10 cellular contexts compared by ENCODE assay signal in the genomic region with DNA sequence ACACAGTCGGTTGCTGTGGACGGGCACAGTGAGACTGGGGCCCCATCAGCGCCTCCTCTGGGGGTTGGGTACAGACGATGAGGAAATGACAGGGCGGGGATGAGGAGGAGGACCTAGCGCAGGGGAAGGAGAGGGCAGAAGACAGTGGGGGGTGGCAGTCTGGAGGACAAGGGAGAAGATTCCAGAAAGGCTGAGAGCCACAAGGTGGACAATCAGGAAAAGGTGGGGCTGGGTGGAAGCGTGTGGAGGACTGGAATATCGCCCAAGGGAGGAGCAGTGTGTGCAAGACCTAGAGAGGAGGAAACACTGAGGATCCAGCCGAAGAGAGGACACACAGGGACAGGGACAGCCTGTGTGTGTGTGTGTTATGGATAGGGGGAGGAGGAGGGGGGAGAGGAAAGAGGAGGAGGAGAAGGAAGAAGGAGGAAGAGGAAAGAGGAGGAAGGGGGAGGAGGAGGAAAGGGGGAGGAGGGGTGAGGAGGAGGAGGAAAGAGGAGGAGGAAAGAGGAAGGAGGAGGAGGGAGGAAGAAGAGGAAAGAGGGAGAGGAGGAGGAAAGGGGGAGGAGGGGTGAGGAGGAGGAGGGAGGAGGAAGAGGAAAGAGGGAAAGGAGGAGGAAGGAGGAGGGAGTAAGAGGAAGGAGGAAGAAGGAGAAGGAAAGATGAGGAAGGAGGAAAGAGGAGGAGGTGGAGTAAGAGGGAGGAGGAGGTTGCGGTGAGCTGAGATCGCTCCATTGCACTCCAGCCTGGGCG. TPM values are rescaled to one million over a fixed set of nuclear protein-coding genes. Genes with fewer than 3 reads are reported as not detected.
DNase-seq lines count a peak whose midpoint lies in the region; ATAC-seq, FAIRE-seq and TF ChIP-seq lines count a peak whose summit lies in the region.
"Had no signal": no experiment of that assay in that cellular context is flagged by ENCODE, and none has a peak within 500 bp of the region (broad histone marks: within the 10 kb centered on the region; RNA-seq: fewer than 3 reads in every experiment).

No MANE protein-coding gene starts in this region.

- H2AFZ ChIP-seq in PC-3 (ENCODE audit: low read length) (no peak overlapping the region), GM12878 (ENCODE audit: control insufficient read depth, low read depth, low read length) (no peak overlapping the region)

- H3F3A ChIP-seq in PC-3 (ENCODE audit: low read length, unreplicated experiment): no peaks in the 10 kb centered on the region

- H3K79me2 ChIP-seq in PC-3 (ENCODE audit: low read length) (no peaks in the 10 kb centered on the region), GM12878 (ENCODE audit: control insufficient read depth, insufficient read depth, low read length) (no peaks in the 10 kb centered on the region)

- no peak overlapping the region for H3K4me3 ChIP-seq in PC-3 (ENCODE audit: low read length)
- no peak overlapping the region for H3K4me3 ChIP-seq in GM12878
- H3K4me3 ChIP-seq in psoas muscle: no peak overlapping the region
- H3K4me3 ChIP-seq: vagina had no signal

- H3K36me3 ChIP-seq in ES-I3 (ENCODE audit: insufficient read depth, low read length) (no peaks in the 10 kb centered on the region), PC-3 (ENCODE audit: low read depth, low read length) (no peaks in the 10 kb centered on the region), GM12878 (ENCODE audit: control insufficient read depth in 2 of 2, insufficient read depth in 2 of 2, low read length in 1 of 2) (no peaks in the 10 kb centered on the region), psoas muscle (ENCODE audit: insufficient read depth in 1 of 2, low read depth in 1 of 2) (peaks cover 0 to 2% of the 10 kb centered on the region in 2 donors)
- H3K36me3 ChIP-seq: vagina had no signal

- in situ Hi-C loops in GM12878 (cut with MboI): no loop called here

- no peaks in the 10 kb centered on the region for H3K27me3 ChIP-seq in PC-3 (ENCODE audit: low read length)
- no peaks in the 10 kb centered on the region for H3K27me3 ChIP-seq in GM12878 (replicated peaks in 1 of 2; ENCODE audit: control insufficient read depth in 2 of 2, insufficient read depth in 2 of 2, low read length in 1 of 2)
- no peaks in the 10 kb centered on the region for H3K27me3 ChIP-seq in psoas muscle (ENCODE audit: insufficient read depth in 3 of 3, low read length in 2 of 3)
- H3K27me3 ChIP-seq: vagina had no signal

- no peak for FAIRE-seq in GM12878 (lab: Jason Lieb, UNC)

- intact Hi-C loops in PC-3 (cut with micrococcal nuclease) (no loop called here), GM12878 (cut with micrococcal nuclease; ENCODE audit: unreplicated experiment) (no loop called here), psoas muscle (cut with DNase I) (no loop called here)

- no peak for TF ChIP-seq POLR2A in GM12878 (IDR thresholded peaks at IDR 0.05; ENCODE audit: low read depth, low read length)

- no peak for TF ChIP-seq EP300 in GM12878 (IDR thresholded peaks at IDR 0.05; ENCODE audit: borderline replicate concordance in 1 of 2, control insufficient read depth in 1 of 2, low read depth in 2 of 2, low read length in 2 of 2)

- POLR2A ChIA-PET in PC-3 (lab: Charles Lee; ENCODE audit: unreplicated experiment): no interaction called here
- POLR2A ChIA-PET in GM12878 (lab: Charles Lee): interaction anchor here (0.6 kb wide), 1 partner anchor 41 kb away, joined by 4 read pairs; no protein-coding TSS in a partner anchor

- TF ChIP-seq RAD21 in GM12878 (IDR thresholded peaks at IDR 0.05; ENCODE audit: insufficient read depth, low read depth, low read length): no peak

- H3K4me2 ChIP-seq in PC-3 (ENCODE audit: low read length) (peak overlapping the region; percentile 55), GM12878 (ENCODE audit: control insufficient read depth, insufficient read depth) (no peak overlapping the region)

- H3K9me2 ChIP-seq in PC-3 (replicated peaks; ENCODE audit: low read length): no peaks in the 10 kb centered on the region

- no peak overlapping the region for H3K27ac ChIP-seq in PC-3 (ENCODE audit: low read length)
- no peak overlapping the region for H3K27ac ChIP-seq in GM12878 (ENCODE audit: control insufficient read depth, insufficient read depth)
- H3K27ac ChIP-seq in psoas muscle: peak overlapping the region; percentile 67
- H3K27ac ChIP-seq: vagina had no signal

- CTCF ChIA-PET in PC-3 (lab: Charles Lee) (no interaction called here), GM12878 (lab: Yijun Ruan, JAX) (no interaction called here)

- RAD21 ChIA-PET in GM12878 (lab: Charles Lee; ENCODE audit: unreplicated experiment): no interaction called here

- H3K9me3 ChIP-seq in ES-I3 (ENCODE audit: control insufficient read depth, insufficient read depth, low read length): no peaks in the 10 kb centered on the region
- H3K9me3 ChIP-seq in PC-3 (ENCODE audit: low read length): no peaks in the 10 kb centered on the region
- no peaks in the 10 kb centered on the region for H3K9me3 ChIP-seq in GM12878 (replicated peaks; ENCODE audit: control insufficient read depth, insufficient read depth, low read length)
- H3K9me3 ChIP-seq in psoas muscle: no peaks in the 10 kb centered on the region
- H3K9me3 ChIP-seq: vagina had no signal

- ATAC-seq in PC-3 (peak; percentile 56), GM12878 (peak; percentile 78), psoas muscle (peak; percentile 17 to 53 (median 28)), GM19324 (IDR thresholded peaks at IDR 0.05; ENCODE audit: low FRiP score, unreplicated experiment) (no peak)

- H3K4me1 ChIP-seq in ES-I3 (ENCODE audit: insufficient read depth, low read length): peaks cover 8% of the 10 kb centered on the region
- no peaks in the 10 kb centered on the region for H3K4me1 ChIP-seq in PC-3 (ENCODE audit: insufficient read depth, low read length)
- H3K4me1 ChIP-seq in GM12878 (ENCODE audit: control insufficient read depth, insufficient read depth, low read length): no peaks in the 10 kb centered on the region
- H3K4me1 ChIP-seq in psoas muscle: peaks cover 19% of the 10 kb centered on the region
- H3K4me1 ChIP-seq: vagina had no signal

- H3K9ac ChIP-seq in ES-I3 (ENCODE audit: low read depth, low read length): peak overlapping the region; percentile 16; the same call in 1 of the 2 replicates
- H3K9ac ChIP-seq in PC-3 (ENCODE audit: low read length): no peak overlapping the region
- H3K9ac ChIP-seq in GM12878 (ENCODE audit: control insufficient read depth, insufficient read depth, low read length): no peak overlapping the region

- WGBS in GM12878 (ENCODE audit: insufficient coverage, insufficient replicate concordance, low lambda C conversion rate, missing lambda C conversion rate): 9% methylated on average over 9 of the region's 12 CpGs
- 6 to 21% (median 9%) methylated on average over 8 to 11 of the region's 12 CpGs for WGBS in psoas muscle, 3 donors

- no TSS peak for BruUV-seq in PC-3 (replicated peaks; lab: Mats Ljungman, UMichigan)
- BruUV-seq in GM12878 (replicated peaks; lab: Mats Ljungman, UMichigan): no TSS peak

- DNase-seq in PC-3: peak; percentile 27
- DNase-seq in GM12878 (ENCODE audit: low read depth, low spot score): no peak
- peak; percentile 43 to 60 for DNase-seq in psoas muscle
- DNase-seq in effector CD4-positive, alpha-beta T cell: no peak
- DNase-seq in NCI-H2227 (lab: John Stamatoyannopoulos, UW; ENCODE audit: unreplicated experiment): no peak
- DNase-seq in midbrain (lab: John Stamatoyannopoulos, UW): no peak
- DNase-seq: SHP77 treated with DMSO at 0.1 percent for 48 hours had no signal

- no peaks in the 10 kb centered on the region for H4K20me1 ChIP-seq in PC-3 (ENCODE audit: low read length)
- no peaks in the 10 kb centered on the region for H4K20me1 ChIP-seq in GM12878 (ENCODE audit: control insufficient read depth, insufficient read depth)

- SMC1A ChIA-PET in GM12878 (lab: Charles Lee; ENCODE audit: uncharacterized antibody, unreplicated experiment): interaction anchor here (0.6 kb wide), 1 partner anchor 41 kb away, joined by 3 read pairs; no protein-coding TSS in a partner anchor

- no peak for TF ChIP-seq CTCF in PC-3 (conservative IDR thresholded peaks at IDR 0.05; ENCODE audit: low read depth, low read length)
- no peak for TF ChIP-seq CTCF in GM12878 (IDR thresholded peaks at IDR 0.05 in 2 of 3, conservative IDR thresholded peaks at IDR 0.05 in 1 of 3; ENCODE audit: control insufficient read depth in 2 of 3, extremely low read depth in 1 of 3, insufficient read depth in 1 of 3, low read depth in 3 of 3, low read length in 3 of 3)
- no peak for TF ChIP-seq CTCF in psoas muscle (IDR thresholded peaks at IDR 0.05)

RNA-seq across cellular contexts. Expression of a gene that starts 15.8 kb away (rescaled TPM):
- total RNA-seq in PC-3 (2014; rRNA removed) (3.5 and 6.2 TPM in 2 replicates), GM12878 (2014; rRNA removed) (0.22 TPM in 1 of 2 replicates, not detected in the other), GM12878 (2014; rRNA removed; fragmentation: Illumina TruSeq; extraction: Trizol) (not detected in 2 replicates), GM12878 (2021) (0.37 TPM in 1 of 2 replicates, not detected in the other), psoas muscle (1 to 10 TPM; 1.2 to 5.3 (median 4.7) TPM)
- not detected in 2 replicates for total RNA-seq in GM12878 (2013; cell fraction: nucleolus; rRNA removed)
- polyA plus RNA-seq in GM12878 (2011; ENCODE audit: low read depth): not detected
- polyA plus RNA-seq in GM12878 (2011; rRNA removed) (0.22 TPM in 1 of 2 replicates, not detected in the other), GM12878 (2014; fragmentation: Illumina TruSeq; extraction: Trizol) (not detected in 2 replicates), GM12878 (2014; fragmentation: Nextera tagmentation; extraction: Ambion mirVana) (under 1 TPM in 1 of 2 experiments, not detected in 1; 0.18 TPM), GM12878 (2014; rRNA removed) (0.53 TPM in 1 of 2 replicates, not detected in the other), GM12878 (2016; fragmentation: Nextera tagmentation; extraction: Ambion mirVana) (1 to 10 TPM in 1 of 2 experiments, under 1 TPM in 1; 0.25 to 1.2 TPM), psoas muscle (1 to 10 TPM; 1.3 to 2.7 (median 1.3) TPM)
- polyA plus RNA-seq in GM12878 (2011; cell fraction: cytosol; rRNA removed): 0.23 and 0.36 TPM in 2 replicates
- 0.19 and 0.42 TPM in 2 replicates for polyA plus RNA-seq in GM12878 (2011; cell fraction: nucleus; rRNA removed)
- 0.27 and 0.57 TPM in 2 replicates for polyA plus RNA-seq in GM12878 (2012)
- polyA minus RNA-seq in GM12878 (2011; rRNA and poly(A)+ RNA removed): not detected in 2 replicates
- polyA minus RNA-seq in GM12878 (2011; cell fraction: cytosol; rRNA and poly(A)+ RNA removed): not detected in 2 replicates
- 0.24 TPM in 1 of 2 replicates, not detected in the other for polyA minus RNA-seq in GM12878 (2011; cell fraction: nucleus; rRNA and poly(A)+ RNA removed)
- total RNA-seq: vagina had no signal

RNA-seq across cellular contexts. Expression of a gene that starts 16.2 kb away (rescaled TPM):
- total RNA-seq in PC-3 (2014; rRNA removed) (228 and 286 TPM in 2 replicates), GM12878 (2014; rRNA removed) (62.4 and 66.3 TPM in 2 replicates), GM12878 (2014; rRNA removed; fragmentation: Illumina TruSeq; extraction: Trizol) (24.2 and 26.3 TPM in 2 replicates), GM12878 (2021) (76.2 and 77.3 TPM in 2 replicates), psoas muscle (10 to 100 TPM; 32.6 to 47.5 (median 43.3) TPM)
- total RNA-seq in GM12878 (2013; cell fraction: nucleolus; rRNA removed): 42.5 and 52.8 TPM in 2 replicates
- polyA plus RNA-seq in GM12878 (2011; ENCODE audit: low read depth): 14.2 TPM
- polyA plus RNA-seq in GM12878 (2011; rRNA removed) (13.8 and 22.4 TPM in 2 replicates), GM12878 (2014; fragmentation: Illumina TruSeq; extraction: Trizol) (3.5 and 18.2 TPM in 2 replicates), GM12878 (2014; fragmentation: Nextera tagmentation; extraction: Ambion mirVana) (1 to 10 TPM; 2.5 to 5.5 TPM), GM12878 (2014; rRNA removed) (61.0 and 69.1 TPM in 2 replicates), GM12878 (2016; fragmentation: Nextera tagmentation; extraction: Ambion mirVana) (1 to 10 TPM; 6.8 to 8.9 TPM), psoas muscle (10 to 100 TPM; 33.1 to 37.6 (median 34.2) TPM)
- polyA plus RNA-seq in GM12878 (2011; cell fraction: cytosol; rRNA removed): 35.6 and 58.6 TPM in 2 replicates
- 37.5 and 53.5 TPM in 2 replicates for polyA plus RNA-seq in GM12878 (2011; cell fraction: nucleus; rRNA removed)
- polyA plus RNA-seq in GM12878 (2012): 37.3 and 50.5 TPM in 2 replicates
- 7.5 and 15.2 TPM in 2 replicates for polyA minus RNA-seq in GM12878 (2011; rRNA and poly(A)+ RNA removed)
- polyA minus RNA-seq in GM12878 (2011; cell fraction: cytosol; rRNA and poly(A)+ RNA removed): 14.3 and 14.5 TPM in 2 replicates
- polyA minus RNA-seq in GM12878 (2011; cell fraction: nucleus; rRNA and poly(A)+ RNA removed): 6.5 and 20.3 TPM in 2 replicates

RNA-seq across cellular contexts. Expression of a gene that starts 18.5 kb away (rescaled TPM):
- total RNA-seq in PC-3 (2014; rRNA removed): 60.8 and 71.5 TPM in 2 replicates
- 0.81 TPM in 1 of 2 replicates, not detected in the other for total RNA-seq in GM12878 (2013; cell fraction: nucleolus; rRNA removed)
- total RNA-seq in GM12878 (2014; rRNA removed): 17.0 and 21.0 TPM in 2 replicates
- total RNA-seq in GM12878 (2014; rRNA removed; fragmentation: Illumina TruSeq; extraction: Trizol): 3.1 and 3.9 TPM in 2 replicates
- total RNA-seq in GM12878 (2021): 22.7 and 24.5 TPM in 2 replicates
- 7.5 TPM for polyA plus RNA-seq in GM12878 (2011; ENCODE audit: low read depth)
- polyA plus RNA-seq in GM12878 (2011; rRNA removed): 2.1 and 4.9 TPM in 2 replicates
- polyA plus RNA-seq in GM12878 (2011; cell fraction: cytosol; rRNA removed): 10.3 and 22.0 TPM in 2 replicates
- 9.3 and 12.4 TPM in 2 replicates for polyA plus RNA-seq in GM12878 (2011; cell fraction: nucleus; rRNA removed)
- polyA plus RNA-seq in GM12878 (2012): 17.2 and 19.2 TPM in 2 replicates
- 0.91 TPM in 1 of 2 replicates, not detected in the other for polyA plus RNA-seq in GM12878 (2014; fragmentation: Illumina TruSeq; extraction: Trizol)
- polyA plus RNA-seq in GM12878 (2014; fragmentation: Nextera tagmentation; extraction: Ambion mirVana): 1 to 10 TPM; 1.0 to 1.6 TPM
- polyA plus RNA-seq in GM12878 (2014; rRNA removed): 23.8 and 26.3 TPM in 2 replicates
- polyA plus RNA-seq in GM12878 (2016; fragmentation: Nextera tagmentation; extraction: Ambion mirVana): 10 to 100 TPM; 25.1 to 26.7 TPM
- polyA minus RNA-seq in GM12878 (2011; rRNA and poly(A)+ RNA removed): 0.29 and 3.0 TPM in 2 replicates
- polyA minus RNA-seq in GM12878 (2011; cell fraction: cytosol; rRNA and poly(A)+ RNA removed): 2.0 and 4.8 TPM in 2 replicates
- polyA minus RNA-seq in GM12878 (2011; cell fraction: nucleus; rRNA and poly(A)+ RNA removed): 2.1 and 6.8 TPM in 2 replicates
- 10 to 100 TPM; 28.5 to 41.0 (median 37.4) TPM for total RNA-seq in psoas muscle
- polyA plus RNA-seq in psoas muscle: 10 to 100 TPM; 51.9 to 87.2 (median 86.2) TPM

RNA-seq across cellular contexts. Expression of a gene that starts 21.2 kb away (rescaled TPM):
- total RNA-seq in PC-3 (2014; rRNA removed) (not detected in 2 replicates), GM12878 (2014; rRNA removed) (not detected in 2 replicates), GM12878 (2014; rRNA removed; fragmentation: Illumina TruSeq; extraction: Trizol) (not detected in 2 replicates), GM12878 (2021) (not detected in 2 replicates), psoas muscle (not detected)
- not detected in 2 replicates for total RNA-seq in GM12878 (2013; cell fraction: nucleolus; rRNA removed)
- not detected for polyA plus RNA-seq in GM12878 (2011; ENCODE audit: low read depth)
- polyA plus RNA-seq in GM12878 (2011; rRNA removed) (not detected in 2 replicates), GM12878 (2014; fragmentation: Illumina TruSeq; extraction: Trizol) (not detected in 2 replicates), GM12878 (2014; fragmentation: Nextera tagmentation; extraction: Ambion mirVana) (not detected), GM12878 (2014; rRNA removed) (not detected in 2 replicates), GM12878 (2016; fragmentation: Nextera tagmentation; extraction: Ambion mirVana) (not detected), psoas muscle (not detected)
- not detected in 2 replicates for polyA plus RNA-seq in GM12878 (2011; cell fraction: cytosol; rRNA removed)
- polyA plus RNA-seq in GM12878 (2011; cell fraction: nucleus; rRNA removed): not detected in 2 replicates
- 0.41 and 0.87 TPM in 2 replicates for polyA plus RNA-seq in GM12878 (2012)
- not detected in 2 replicates for polyA minus RNA-seq in GM12878 (2011; rRNA and poly(A)+ RNA removed)
- not detected in 2 replicates for polyA minus RNA-seq in GM12878 (2011; cell fraction: cytosol; rRNA and poly(A)+ RNA removed)
- not detected in 2 replicates for polyA minus RNA-seq in GM12878 (2011; cell fraction: nucleus; rRNA and poly(A)+ RNA removed)
- total RNA-seq: vagina had no signal

RNA-seq across cellular contexts. Expression of a gene that starts 59.8 kb away (rescaled TPM):
- total RNA-seq in PC-3 (2014; rRNA removed) (not detected in 2 replicates), GM12878 (2014; rRNA removed) (0.49 and 0.51 TPM in 2 replicates), GM12878 (2014; rRNA removed; fragmentation: Illumina TruSeq; extraction: Trizol) (0.37 and 0.67 TPM in 2 replicates), GM12878 (2021) (0.90 and 1.4 TPM in 2 replicates), psoas muscle (1,000 to 10,000 TPM in 3 of 4 donors, 100 to 1,000 TPM in 1; 699 to 1,898 (median 1,482) TPM)
- 0.42 and 0.54 TPM in 2 replicates for total RNA-seq in GM12878 (2013; cell fraction: nucleolus; rRNA removed)
- 0.70 TPM for polyA plus RNA-seq in GM12878 (2011; ENCODE audit: low read depth)
- polyA plus RNA-seq in GM12878 (2011; rRNA removed) (0.06 and 0.15 TPM in 2 replicates), GM12878 (2014; fragmentation: Illumina TruSeq; extraction: Trizol) (0.56 and 0.73 TPM in 2 replicates), GM12878 (2014; fragmentation: Nextera tagmentation; extraction: Ambion mirVana) (under 1 TPM; 0.09 to 0.10 TPM), GM12878 (2014; rRNA removed) (0.65 and 0.72 TPM in 2 replicates), GM12878 (2016; fragmentation: Nextera tagmentation; extraction: Ambion mirVana) (1 to 10 TPM; 1.9 to 2.6 TPM), psoas muscle (1,000 to 10,000 TPM in 1 of 3 donors, 100 to 1,000 TPM in 1, 10 to 100 TPM in 1; 65.8 to 1,123 (median 804) TPM)
- polyA plus RNA-seq in GM12878 (2011; cell fraction: cytosol; rRNA removed): 0.21 and 0.33 TPM in 2 replicates
- polyA plus RNA-seq in GM12878 (2011; cell fraction: nucleus; rRNA removed): 0.56 and 0.58 TPM in 2 replicates
- 1.8 and 2.0 TPM in 2 replicates for polyA plus RNA-seq in GM12878 (2012)
- polyA minus RNA-seq in GM12878 (2011; rRNA and poly(A)+ RNA removed): 0.10 and 0.15 TPM in 2 replicates
- not detected in 2 replicates for polyA minus RNA-seq in GM12878 (2011; cell fraction: cytosol; rRNA and poly(A)+ RNA removed)
- polyA minus RNA-seq in GM12878 (2011; cell fraction: nucleus; rRNA and poly(A)+ RNA removed): 0.12 TPM in 1 of 2 replicates, not detected in the other
- total RNA-seq: vagina had no signal

Comparison
In these comparisons a context has a peak if more than half of its experiments do, and no peak if none do; other contexts are left out.
1. DNase-seq: peak in PC-3 (single experiment) and psoas muscle (2 of 2); none in GM12878 (single experiment), effector CD4-positive, alpha-beta T cell (single experiment), NCI-H2227 (single experiment) and midbrain (single experiment).